In genomic region chr1:202160377-202160940, GRCh38 we compare ENCODE assay signal across 7 cellular contexts. TPM values are rescaled to one million over a fixed set of nuclear protein-coding genes. Genes with fewer than 3 reads are reported as not detected.
DNase-seq lines count a peak whose midpoint lies in the region; ATAC-seq and TF ChIP-seq lines count a peak whose summit lies in the region.

PTPN7 (minus strand) TSS chr1:202160602; CDS start chr1:202159402, 1,200 bp downstream.

- H3K4me2 ChIP-seq in KMS-11, result peak within 1 kb of the TSS; percentile 36; the same call in 1 of the 2 replicates

- no peaks in the 10 kb centered on the region for H3K36me3 ChIP-seq in KMS-11 (ENCODE audit: insufficient read depth)

- peak within 1 kb of the TSS; percentile 59 for H3K27ac ChIP-seq in KMS-11

- H3K79me2 ChIP-seq in KMS-11 (ENCODE audit: insufficient read depth, low read depth), result no peaks in the 10 kb centered on the region

- H3K4me3 ChIP-seq in KMS-11 (IDR thresholded peaks at IDR 0.05; ENCODE audit: insufficient read depth, low read depth, low read length), result peak within 1 kb of the TSS; percentile 80

- peak; percentile 64 to 81 for DNase-seq in activated CD8-positive, alpha-beta memory T cell treated with anti-CD3 and anti-CD28 coated beads for 1 hour (ENCODE audit: extremely low read depth in 1 of 2, low read depth in 1 of 2)
- DNase-seq in left cardiac atrium, result no peak
- peak; percentile 80 for DNase-seq in stimulated activated CD8-positive, alpha-beta memory T cell treated with anti-CD3 and anti-CD28 coated beads, Interleukin-12 subunit alpha, Interleukin-12 subunit beta, amount 100 ng/mL, for 24 hours (ENCODE audit: extremely low read depth)
- DNase-seq in NCI-H526 treated with DMSO at 0.1 percent for 48 hours (lab: John Stamatoyannopoulos, UW), result no peak
- DNase-seq in GOT3 (lab: John Stamatoyannopoulos, UW), result no peak

- H2AFZ ChIP-seq in KMS-11 (ENCODE audit: low read depth), result peak within 1 kb of the TSS; percentile 32; the same call in 1 of the 2 replicates

- peak; percentile 36; the same call in 1 of the 2 replicates for TF ChIP-seq CTCF in KMS-11 (conservative IDR thresholded peaks at IDR 0.05; ENCODE audit: low read depth, low read length)

- H3K4me1 ChIP-seq in KMS-11 (ENCODE audit: low read depth, poor library complexity, severe bottlenecking), result peaks cover 4% of the 10 kb centered on the region

- intact Hi-C loops in left cardiac atrium (cut with DNase I), result no loop called here

- peak; percentile 51 for ATAC-seq in GM19324 (IDR thresholded peaks at IDR 0.05; ENCODE audit: low FRiP score, unreplicated experiment)
- ATAC-seq in left cardiac atrium, result peak; percentile 38 to 64

- peak within 1 kb of the TSS; percentile 67 for H3K9ac ChIP-seq in KMS-11

- H4K20me1 ChIP-seq in KMS-11 (ENCODE audit: insufficient read depth), result no peaks in the 10 kb centered on the region

- peaks cover 13% of the 10 kb centered on the region; the same call in 1 of the 2 replicates for H3K27me3 ChIP-seq in KMS-11 (ENCODE audit: insufficient read depth, low read depth)

RNA-seq across cellular contexts. Expression of gene PTPN7, which starts in this region (rescaled TPM):
- 1 to 10 TPM; 1.3 to 1.9 TPM for total RNA-seq in left cardiac atrium

Comparison
In these comparisons a context has a peak if more than half of its experiments do, and no peak if none do; other contexts are left out.
1. DNase-seq: peak in activated CD8-positive, alpha-beta memory T cell treated with anti-CD3 and anti-CD28 coated beads for 1 hour (2 of 2) and stimulated activated CD8-positive, alpha-beta memory T cell treated with anti-CD3 and anti-CD28 coated beads, Interleukin-12 subunit alpha, Interleukin-12 subunit beta, amount 100 ng/mL, for 24 hours (single experiment); none in left cardiac atrium (single experiment), NCI-H526 treated with DMSO at 0.1 percent for 48 hours (single experiment) and GOT3 (single experiment).